In genomic region chr2:102006886-102007278, GRCh38 we compare ENCODE assay signal across 1 cellular context.
TF ChIP-seq lines count a peak whose summit lies in the region.

No MANE protein-coding gene starts in this region.

TF ChIP-seq in H1, 55 proteins besides CTCF, POLR2A, EP300 and RAD21:
- TF ChIP-seq KDM1A (IDR thresholded peaks at IDR 0.05; ENCODE audit: borderline replicate concordance, low read length) (no peak), ATF3 (IDR thresholded peaks at IDR 0.05; ENCODE audit: insufficient read depth, low read depth, low read length) (no peak), CHD2 (IDR thresholded peaks at IDR 0.05; ENCODE audit: low read length) (no peak), MAX (IDR thresholded peaks at IDR 0.05) (no peak)
